ENCODE assay signal across 28 cellular contexts in genomic region chr9:85278769-85279168, GRCh38.
"Had no signal": no experiment of that assay in that cellular context is flagged by ENCODE, and none has a peak within 500 bp of the region (broad histone marks: within the 10 kb centered on the region; RNA-seq: fewer than 3 reads in every experiment).

No MANE protein-coding gene starts in this region.

- H3K27ac ChIP-seq: colonic mucosa, coronary artery, dorsolateral prefrontal cortex, epithelial cell of prostate, esophagus muscularis mucosa, esophagus squamous epithelium, foreskin keratinocyte, gastrocnemius medialis, gastroesophageal sphincter, heart left ventricle, heart right ventricle had no signal

- H3K4me3 ChIP-seq: colonic mucosa, coronary artery, dorsolateral prefrontal cortex, esophagus muscularis mucosa, esophagus squamous epithelium, gastrocnemius medialis, gastroesophageal sphincter, heart left ventricle, heart right ventricle had no signal

- ATAC-seq: effector memory CD8-positive, alpha-beta T cell; esophagus mucosa; foreskin keratinocyte; gastrocnemius medialis; gastroesophageal sphincter; heart left ventricle; heart right ventricle had no signal

- H3K27me3 ChIP-seq: colonic mucosa, dorsolateral prefrontal cortex, esophagus muscularis mucosa, gastrocnemius medialis had no signal

- FAIRE-seq: colon, endometrium, endothelial cell of umbilical vein, frontal cortex had no signal

- H3K36me3 ChIP-seq: colonic mucosa, esophagus muscularis mucosa, esophagus squamous epithelium, gastrocnemius medialis, gastroesophageal sphincter, heart left ventricle, heart right ventricle had no signal

- H3K4me1 ChIP-seq: colonic mucosa, esophagus muscularis mucosa, esophagus squamous epithelium, foreskin keratinocyte, gastrocnemius medialis, gastroesophageal sphincter had no signal

- H3K9me3 ChIP-seq: colonic mucosa, esophagus muscularis mucosa, esophagus squamous epithelium, gastrocnemius medialis, gastroesophageal sphincter, heart left ventricle had no signal

- DNase-seq: colonic mucosa; cortex of kidney; dermis blood vessel endothelial cell; dorsolateral prefrontal cortex; effector CD4-positive, alpha-beta T cell; effector CD8-positive, alpha-beta T cell; effector memory CD4-positive, alpha-beta T cell; effector memory CD8-positive, alpha-beta T cell; endodermal cell; erythroblast; esophagus squamous epithelium; foreskin fibroblast; foreskin keratinocyte; foreskin melanocyte; gastrocnemius medialis; glutamatergic neuron; head of caudate nucleus; heart left ventricle; heart right ventricle had no signal
